ENCODE assay signal across 25 cellular contexts in the genomic region with DNA sequence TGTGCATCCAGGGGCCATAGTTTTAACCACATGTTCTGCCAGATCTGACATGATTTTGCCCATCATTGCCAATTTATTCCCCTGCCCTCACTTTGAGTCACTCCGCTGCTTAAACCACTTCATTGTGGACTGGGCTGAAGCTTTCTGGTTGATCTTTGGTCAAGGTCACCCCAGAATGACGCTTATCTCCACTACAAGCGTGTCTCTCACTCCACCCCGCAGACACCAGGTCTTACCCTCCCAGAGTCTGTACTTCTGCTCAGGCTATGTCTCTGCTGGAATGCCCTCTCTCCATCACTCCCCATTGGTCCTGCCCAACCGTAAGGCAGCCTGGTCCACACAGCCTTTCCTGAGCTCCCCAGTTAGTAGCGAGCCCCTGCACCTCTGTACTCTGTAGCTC.
"Had no signal": no experiment of that assay in that cellular context is flagged by ENCODE, and none has a peak within 500 bp of the region (broad histone marks: within the 10 kb centered on the region; RNA-seq: fewer than 3 reads in every experiment).

No MANE protein-coding gene starts in this region.

- H3K4me3 Mint-ChIP-seq: effector memory CD8-positive, alpha-beta T cell; mesothelial cell of epicardium; naive B cell; natural killer cell treated with Interleukin-12 subunit alpha and Interleukin-12 subunit beta and Interleukin-15 and Interleukin-18, amount 100 ng/mL, for 72 hours; neural crest cell; stimulated activated memory B cell treated with anti-CD40 and anti-IgM and Interleukin-4, amounts not matched to agents 10 μg/mL and 1 μg/mL and 100 μg/mL, for 72 hours; stimulated activated naive CD8-positive, alpha-beta T cell treated with anti-CD3 and anti-CD28 coated beads, Interleukin-15, Interleukin-2, amounts not matched to agents 100 ng/mL and 50 ng/mL, for 24 hours had no signal

- H3K4me1 Mint-ChIP-seq: mesothelial cell of epicardium; naive B cell; neural crest cell; stimulated activated memory B cell treated with anti-CD40 and anti-IgM and Interleukin-4, amounts not matched to agents 10 μg/mL and 1 μg/mL and 100 μg/mL, for 72 hours had no signal

- H3K4me3 ChIP-seq: esophagus squamous epithelium, heart right ventricle, left lung, mucosa of descending colon, prostate gland, right atrium auricular region, sigmoid colon, thoracic aorta, tibial nerve, upper lobe of left lung had no signal

- DNase-seq: cortex of kidney; effector memory CD8-positive, alpha-beta T cell; erythroblast; esophagus squamous epithelium; foreskin melanocyte; glutamatergic neuron; heart right ventricle; hippocampal formation; left cardiac atrium; left lung; mesenchymal stem cell; mucosa of descending colon; naive B cell; sigmoid colon; stimulated activated CD4-positive, alpha-beta T cell treated with anti-CD3 and anti-CD28 coated beads, Interleukin-4, amount 100 ng/mL, for 4 hours; upper lobe of left lung had no signal

- H3K27me3 ChIP-seq: right atrium auricular region, sigmoid colon, tibial nerve, upper lobe of left lung had no signal

- H3K9me3 ChIP-seq: esophagus squamous epithelium, left lung, mucosa of descending colon, prostate gland, right atrium auricular region, thoracic aorta, upper lobe of left lung had no signal

- H3K9me3 Mint-ChIP-seq: effector memory CD8-positive, alpha-beta T cell; natural killer cell treated with Interleukin-12 subunit alpha and Interleukin-12 subunit beta and Interleukin-15 and Interleukin-18, amount 100 ng/mL, for 72 hours; neural crest cell; stimulated activated memory B cell treated with anti-CD40 and anti-IgM and Interleukin-4, amounts not matched to agents 10 μg/mL and 1 μg/mL and 100 μg/mL, for 72 hours; stimulated activated naive CD8-positive, alpha-beta T cell treated with anti-CD3 and anti-CD28 coated beads, Interleukin-15, Interleukin-2, amounts not matched to agents 100 ng/mL and 50 ng/mL, for 24 hours had no signal

- H3K27ac Mint-ChIP-seq: effector memory CD8-positive, alpha-beta T cell; mesothelial cell of epicardium; naive B cell; natural killer cell treated with Interleukin-12 subunit alpha and Interleukin-12 subunit beta and Interleukin-15 and Interleukin-18, amount 100 ng/mL, for 72 hours; stimulated activated memory B cell treated with anti-CD40 and anti-IgM and Interleukin-4, amounts not matched to agents 10 μg/mL and 1 μg/mL and 100 μg/mL, for 72 hours; stimulated activated naive CD8-positive, alpha-beta T cell treated with anti-CD3 and anti-CD28 coated beads, Interleukin-15, Interleukin-2, amounts not matched to agents 100 ng/mL and 50 ng/mL, for 24 hours had no signal

- H3K4me1 ChIP-seq: esophagus squamous epithelium, heart right ventricle, left lung, prostate gland, right atrium auricular region, sigmoid colon, tibial nerve, upper lobe of left lung had no signal

- H3K36me3 Mint-ChIP-seq: mesothelial cell of epicardium; naive B cell; natural killer cell treated with Interleukin-12 subunit alpha and Interleukin-12 subunit beta and Interleukin-15 and Interleukin-18, amount 100 ng/mL, for 72 hours; stimulated activated memory B cell treated with anti-CD40 and anti-IgM and Interleukin-4, amounts not matched to agents 10 μg/mL and 1 μg/mL and 100 μg/mL, for 72 hours had no signal

- ATAC-seq: effector memory CD8-positive, alpha-beta T cell; heart right ventricle; mucosa of descending colon; natural killer cell treated with Interleukin-12 subunit alpha and Interleukin-12 subunit beta and Interleukin-15 and Interleukin-18, amount 100 ng/mL, for 72 hours; stimulated activated memory B cell treated with anti-CD40 and anti-IgM and Interleukin-4, amounts not matched to agents 10 μg/mL and 1 μg/mL and 100 μg/mL, for 72 hours had no signal

- H3K27ac ChIP-seq: esophagus squamous epithelium, heart right ventricle, left lung, prostate gland, right atrium auricular region, sigmoid colon, thoracic aorta, tibial nerve, upper lobe of left lung had no signal

- H3K36me3 ChIP-seq: esophagus squamous epithelium, heart right ventricle, left lung, prostate gland, right atrium auricular region, sigmoid colon, thoracic aorta, tibial nerve, upper lobe of left lung had no signal
